Comparison of ENCODE assay signal across 7 cellular contexts in the genomic region with DNA sequence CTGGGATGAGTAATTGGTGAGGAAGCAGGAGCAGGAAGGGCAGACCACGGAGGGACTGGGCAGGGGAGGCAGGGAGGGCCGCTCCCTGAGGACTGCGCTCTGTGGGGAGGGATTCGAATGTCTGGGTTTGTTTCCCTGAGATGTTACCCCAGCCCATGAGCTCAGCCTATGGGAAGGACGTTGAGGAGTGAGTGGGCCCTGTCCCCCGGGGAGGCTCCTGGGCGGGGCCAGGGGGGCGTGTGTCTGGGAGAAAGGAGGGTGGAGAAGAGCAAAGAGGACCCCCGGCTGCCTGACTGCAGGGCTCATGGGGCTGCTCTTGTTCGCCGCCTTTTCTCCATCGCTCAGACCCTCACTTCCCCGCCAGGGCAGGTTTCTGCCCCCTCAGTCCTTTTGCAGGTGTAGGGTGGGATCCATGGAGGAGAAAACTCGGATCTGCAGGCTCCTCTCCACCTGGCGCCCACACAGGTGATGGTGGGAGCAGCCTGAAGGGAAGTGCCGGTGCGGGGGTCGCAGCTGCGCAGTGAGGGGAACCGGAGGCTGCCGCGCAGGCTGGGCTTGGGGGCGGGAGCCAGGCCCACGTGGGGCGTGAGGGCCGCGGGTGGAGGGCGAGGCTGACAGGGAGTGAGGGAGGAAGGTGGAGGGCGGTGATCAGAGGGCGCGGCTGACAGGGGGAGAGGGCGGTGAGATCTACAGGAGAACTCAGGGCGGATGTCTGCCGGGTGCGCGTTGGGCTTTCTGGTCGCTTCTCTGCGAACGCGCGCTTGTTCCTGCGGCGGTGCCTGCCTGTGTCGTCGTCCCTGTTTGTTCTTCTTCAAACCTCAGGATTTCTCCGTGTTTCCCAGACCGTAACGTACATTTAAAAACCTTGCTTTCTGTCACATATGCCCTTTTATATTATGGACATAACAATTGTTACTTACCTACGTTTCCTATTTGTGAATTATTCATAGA.
A peak's percentile ranks its signal among the peaks of the same experiment; 100 is the strongest.
DNase-seq lines count a peak whose midpoint lies in the region; TF ChIP-seq lines count a peak whose summit lies in the region.
"Not testable (repeated sequence)": the region's sequence is repeated elsewhere in the genome, so short reads cannot be mapped to it uniquely, and the experiment has no call there.

No MANE protein-coding gene starts in this region.

- not testable (repeated sequence) for TF ChIP-seq CTCF in nephron (IDR thresholded peaks at IDR 0.05; ENCODE audit: unreplicated experiment in 3 of 3); testis (IDR thresholded peaks at IDR 0.05)

- not testable (repeated sequence) for H3K9ac ChIP-seq in HUES6 (ENCODE audit: low read length); iPS-20b (ENCODE audit: low read depth, low read length); trophoblast cell (ENCODE audit: low read length)

- peak overlapping the region; percentile 73 to 76 (median 74) for H3K4me3 Mint-ChIP-seq in nephron

- H2AFZ ChIP-seq in trophoblast cell (ENCODE audit: insufficient read depth, low read length, poor library complexity) = not testable (repeated sequence)

- peak overlapping the region; percentile 53 for H3K4me2 ChIP-seq in trophoblast cell (ENCODE audit: low read length)

- H3K36me3 Mint-ChIP-seq in nephron (ENCODE audit: low read depth) = not testable (repeated sequence)

- H4K12ac ChIP-seq in trophoblast cell (ENCODE audit: low read depth, low read length) = not testable (repeated sequence)

- H3K18ac ChIP-seq in trophoblast cell (ENCODE audit: low read length) = not testable (repeated sequence)

- peak; percentile 9 for DNase-seq in astrocyte of the hippocampus (ENCODE audit: low read depth, low spot score)
- DNase-seq in head of caudate nucleus = peak in 39 of 42 donors; percentile 7 to 75 (median 39)
- not testable (repeated sequence) for DNase-seq in trophoblast cell
- DNase-seq in testis = peak; percentile 23

- not testable (repeated sequence) for H3K27me3 ChIP-seq in HUES6 (ENCODE audit: control insufficient read depth, insufficient read depth, low read length); iPS-20b (ENCODE audit: insufficient read depth, low read length); trophoblast cell (ENCODE audit: insufficient read depth, low read length); testis

- H3K9me3 ChIP-seq in HUES6 (ENCODE audit: control insufficient read depth, insufficient read depth, low read depth, low read length); iPS-20b (ENCODE audit: insufficient read depth, low read depth, low read length); trophoblast cell (ENCODE audit: insufficient read depth, low read depth, low read length); testis: not testable (repeated sequence)

- not testable (repeated sequence) for H3K36me3 ChIP-seq in HUES6 (ENCODE audit: control insufficient read depth, insufficient read depth, low read length); iPS-20b (ENCODE audit: insufficient read depth, low read depth, low read length); trophoblast cell (ENCODE audit: control insufficient read depth in 1 of 2, insufficient read depth in 2 of 2, low read length in 2 of 2); testis (ENCODE audit: low read depth, missing control alignments)

- H3K23ac ChIP-seq in trophoblast cell (ENCODE audit: low read length) = not testable (repeated sequence)

- TF ChIP-seq POLR2A in testis (IDR thresholded peaks at IDR 0.05) = not testable (repeated sequence)

- H2BK12ac ChIP-seq in trophoblast cell (ENCODE audit: low read length) = not testable (repeated sequence)

- not testable (repeated sequence) for H3K79me1 ChIP-seq in trophoblast cell (ENCODE audit: low read length)

- not testable (repeated sequence) for H3K27me3 Mint-ChIP-seq in nephron (ENCODE audit: low read depth)

- H3K79me2 ChIP-seq in trophoblast cell (ENCODE audit: control insufficient read depth, insufficient read depth, low read length, poor library complexity) = not testable (repeated sequence)

- H4K91ac ChIP-seq in trophoblast cell (ENCODE audit: low read depth, low read length) = not testable (repeated sequence)

- H3K4me3 ChIP-seq in HUES6 (ENCODE audit: low read depth, low read length) (peak overlapping the region; percentile 54), iPS-20b (ENCODE audit: low read length) (peak overlapping the region; percentile 64)
- not testable (repeated sequence) for H3K4me3 ChIP-seq in trophoblast cell (ENCODE audit: low read depth, low read length); testis

- H3K9me3 Mint-ChIP-seq in nephron = not testable (repeated sequence)

- H3K14ac ChIP-seq in trophoblast cell (ENCODE audit: low read length) = not testable (repeated sequence)

- WGBS in trophoblast cell (ENCODE audit: extremely low coverage, insufficient coverage, insufficient read length) = no CpG with 5 or more reads among the region's 49 CpGs
- WGBS in testis, 2 donors = 19 to 27% methylated on average over 32 to 37 of the region's 49 CpGs

- H2BK5ac ChIP-seq in trophoblast cell (ENCODE audit: low read depth, low read length, poor library complexity) = not testable (repeated sequence)

- not testable (repeated sequence) for H2AK5ac ChIP-seq in trophoblast cell (ENCODE audit: low read length)

- H3K27ac Mint-ChIP-seq in nephron = not testable (repeated sequence)

- intact Hi-C loops in head of caudate nucleus (cut with DNase I); testis (cut with DNase I; ENCODE audit: low total_unique reads): not testable (repeated sequence)

- not testable (repeated sequence) for H4K8ac ChIP-seq in trophoblast cell (ENCODE audit: low read depth, low read length)

- H3K4ac ChIP-seq in trophoblast cell (ENCODE audit: low read depth, low read length) = not testable (repeated sequence)

- not testable (repeated sequence) for H3K27ac ChIP-seq in HUES6 (ENCODE audit: low read depth, low read length); iPS-20b (ENCODE audit: low read length); trophoblast cell (ENCODE audit: low read depth, low read length); testis

- not testable (repeated sequence) for H2BK120ac ChIP-seq in trophoblast cell (ENCODE audit: insufficient read depth, low read length, poor library complexity)

- not testable (repeated sequence) for H3K4me1 Mint-ChIP-seq in nephron

- not testable (repeated sequence) for H3K4me1 ChIP-seq in HUES6 (ENCODE audit: control insufficient read depth, insufficient read depth, low read length); iPS-20b (ENCODE audit: insufficient read depth, low read length); trophoblast cell (ENCODE audit: control insufficient read depth in 1 of 2, insufficient read depth in 2 of 2, low read length in 2 of 2); testis
